19 cellular contexts compared by ENCODE assay signal in the genomic region with DNA sequence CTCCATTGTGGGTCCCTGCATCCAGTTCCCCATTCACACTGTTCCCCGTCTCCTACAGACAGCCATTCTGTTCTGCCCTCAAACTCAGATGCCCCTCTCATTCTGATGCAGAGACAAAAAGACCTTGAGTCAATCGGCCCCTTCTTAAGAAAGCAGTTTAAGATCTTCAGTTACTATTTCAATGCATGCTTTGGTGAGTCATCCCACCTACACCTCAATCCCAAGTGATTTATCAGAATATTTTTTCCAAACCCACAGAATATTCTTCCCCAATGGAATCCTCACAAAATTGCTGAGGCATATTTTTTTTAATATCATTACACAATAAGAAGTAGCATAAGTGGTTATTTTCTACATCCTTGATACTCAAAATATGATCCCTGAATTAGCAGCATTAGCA.
DNase-seq lines count a peak whose midpoint lies in the region; ATAC-seq and TF ChIP-seq lines count a peak whose summit lies in the region.
"Had no signal": no experiment of that assay in that cellular context is flagged by ENCODE, and none has a peak within 500 bp of the region (broad histone marks: within the 10 kb centered on the region; RNA-seq: fewer than 3 reads in every experiment).

No MANE protein-coding gene starts in this region.

- H3K36me3 ChIP-seq in adipocyte (ENCODE audit: control insufficient read depth, insufficient read depth, low read length, severe bottlenecking) (no peaks in the 10 kb centered on the region), psoas muscle (ENCODE audit: insufficient read depth in 1 of 2, low read depth in 1 of 2) (no peaks in the 10 kb centered on the region), mesendoderm (ENCODE audit: control insufficient read depth, insufficient read depth, low read length) (no peaks in the 10 kb centered on the region)
- H3K36me3 ChIP-seq: MG63, suprapubic skin had no signal

- TF ChIP-seq CTCF in epithelial cell of esophagus (IDR thresholded peaks at IDR 0.05; ENCODE audit: insufficient read depth, low read depth, low read length, missing control alignments) (no peak), psoas muscle (IDR thresholded peaks at IDR 0.05) (no peak)

- H3K27me3 ChIP-seq in adipocyte (replicated peaks; ENCODE audit: control insufficient read depth, insufficient read depth, low read length) (no peaks in the 10 kb centered on the region), psoas muscle (ENCODE audit: insufficient read depth in 3 of 3, low read length in 2 of 3) (no peaks in the 10 kb centered on the region), mesendoderm (ENCODE audit: insufficient read depth, low read length, poor library complexity) (no peaks in the 10 kb centered on the region)
- H3K27me3 ChIP-seq: MG63, suprapubic skin had no signal

- no peak overlapping the region for H4K8ac ChIP-seq in mesendoderm (ENCODE audit: low read depth, low read length)

- H3K4me3 ChIP-seq in adipocyte (ENCODE audit: low read length), result peak overlapping the region; percentile 61
- no peak overlapping the region for H3K4me3 ChIP-seq in epithelial cell of esophagus (ENCODE audit: low read length)
- no peak overlapping the region for H3K4me3 ChIP-seq in skeletal muscle cell (ENCODE audit: low read depth, low read length)
- no peak overlapping the region for H3K4me3 ChIP-seq in psoas muscle
- H3K4me3 ChIP-seq in mesendoderm (ENCODE audit: low read length), result no peak overlapping the region
- H3K4me3 ChIP-seq: MG63, suprapubic skin had no signal

- 75 to 84% (median 76%) methylated on average over 2 of the region's 2 CpGs for WGBS in psoas muscle, 3 donors
- WGBS in mesendoderm (ENCODE audit: extremely low coverage, insufficient coverage, low lambda C conversion rate), result no CpG with 5 or more reads among the region's 2 CpGs

- no peak overlapping the region for H2BK5ac ChIP-seq in mesendoderm (ENCODE audit: low read length)

- peaks cover 9% of the 10 kb centered on the region for H3K9me3 ChIP-seq in adipocyte (ENCODE audit: control insufficient read depth, low read length)
- peaks cover 4% of the 10 kb centered on the region for H3K9me3 ChIP-seq in psoas muscle
- H3K9me3 ChIP-seq: MG63, suprapubic skin had no signal

- H3K23ac ChIP-seq in mesendoderm (ENCODE audit: low read length), result no peak overlapping the region

- no peak overlapping the region for H3K18ac ChIP-seq in mesendoderm (ENCODE audit: low read length)

- H3K9ac ChIP-seq in adipocyte (ENCODE audit: low read length), result peak overlapping the region; percentile 42
- H3K9ac ChIP-seq in mesendoderm (ENCODE audit: low read length), result no peak overlapping the region

- H3K79me1 ChIP-seq in mesendoderm (ENCODE audit: low read length), result no peaks in the 10 kb centered on the region

- H3K56ac ChIP-seq in mesendoderm (ENCODE audit: low read length), result no peak overlapping the region

- H3K27ac ChIP-seq in psoas muscle, result no peak overlapping the region
- no peak overlapping the region for H3K27ac ChIP-seq in mesendoderm (ENCODE audit: low read depth, low read length)
- H3K27ac ChIP-seq: suprapubic skin had no signal

- no peak overlapping the region for H2BK120ac ChIP-seq in mesendoderm (ENCODE audit: low read depth, low read length)

- H2BK15ac ChIP-seq in mesendoderm (replicated peaks; ENCODE audit: low read depth), result no peak overlapping the region

- DNase-seq in EL (peak; percentile 45), adipocyte (ENCODE audit: low read depth) (peak; percentile 41), epithelial cell of esophagus (ENCODE audit: low read depth) (peak; percentile 56), skeletal muscle cell (ENCODE audit: low read depth) (peak; percentile 36), psoas muscle (no peak), mesendoderm (no peak)
- DNase-seq in activated CD8-positive, alpha-beta memory T cell treated with anti-CD3 and anti-CD28 coated beads, Interleukin-2, amount 50 U/mL, for 48 hours, result no peak
- DNase-seq: activated CD4-positive, CD25-positive, alpha-beta regulatory T cell treated with anti-CD3 and anti-CD28 coated beads, Interleukin-2, amount 50 U/mL, for 72 hours; activated naive CD4-positive, alpha-beta T cell treated with anti-CD3 and anti-CD28 coated beads, Interleukin-2, amount 10 ng/mL, durations not matched to agents 7 days and 5 days; activated T-cell treated with anti-CD3 and anti-CD28 coated beads, Interleukin-2, amount 50 U/mL, for 48 hours; AML-193; DMS79 treated with DMSO at 0.1 percent for 48 hours; MG63; NCI-H1417; NCI-H2081 treated with DMSO at 0.1 percent for 48 hours; NCI-H82; stimulated activated CD4-positive, alpha-beta T cell treated with anti-CD3 and anti-CD28 coated beads, Interleukin-1b, Interleukin-23, amount 100 ng/mL, for 48 hours had no signal

- H3K79me2 ChIP-seq in mesendoderm (ENCODE audit: control insufficient read depth, insufficient read depth, low read length), result no peaks in the 10 kb centered on the region

- no peak overlapping the region for H3K4ac ChIP-seq in mesendoderm (ENCODE audit: low read depth, low read length)

- H3K4me2 ChIP-seq in mesendoderm (ENCODE audit: low read length), result no peak overlapping the region

- H4K5ac ChIP-seq in mesendoderm (ENCODE audit: low read length), result no peak overlapping the region

- H3K4me1 ChIP-seq in adipocyte (ENCODE audit: control insufficient read depth, insufficient read depth, low read length), result peaks cover 14% of the 10 kb centered on the region
- H3K4me1 ChIP-seq in psoas muscle, result no peaks in the 10 kb centered on the region
- H3K4me1 ChIP-seq in mesendoderm (ENCODE audit: control insufficient read depth, low read depth, low read length), result no peaks in the 10 kb centered on the region
- H3K4me1 ChIP-seq: suprapubic skin had no signal

- intact Hi-C loops in psoas muscle (cut with DNase I), result no loop called here

- no peak for ATAC-seq in psoas muscle
- ATAC-seq in activated CD4-positive, CD25-positive, alpha-beta regulatory T cell treated with anti-CD3 and anti-CD28 coated beads, Interleukin-2, amount 50 U/mL, for 24 hours, result no peak

- no peak overlapping the region for H2AK5ac ChIP-seq in mesendoderm (ENCODE audit: low read length)

Comparison
In these comparisons a context has a peak if more than half of its experiments do, and no peak if none do; other contexts are left out.
1. DNase-seq: peak in EL (single experiment), adipocyte (single experiment), epithelial cell of esophagus (single experiment) and skeletal muscle cell (single experiment); none in activated CD8-positive, alpha-beta memory T cell treated with anti-CD3 and anti-CD28 coated beads, Interleukin-2, amount 50 U/mL, for 48 hours (single experiment), psoas muscle (0 of 2) and mesendoderm (single experiment).